12 cellular contexts compared by ENCODE assay signal in the genomic region with DNA sequence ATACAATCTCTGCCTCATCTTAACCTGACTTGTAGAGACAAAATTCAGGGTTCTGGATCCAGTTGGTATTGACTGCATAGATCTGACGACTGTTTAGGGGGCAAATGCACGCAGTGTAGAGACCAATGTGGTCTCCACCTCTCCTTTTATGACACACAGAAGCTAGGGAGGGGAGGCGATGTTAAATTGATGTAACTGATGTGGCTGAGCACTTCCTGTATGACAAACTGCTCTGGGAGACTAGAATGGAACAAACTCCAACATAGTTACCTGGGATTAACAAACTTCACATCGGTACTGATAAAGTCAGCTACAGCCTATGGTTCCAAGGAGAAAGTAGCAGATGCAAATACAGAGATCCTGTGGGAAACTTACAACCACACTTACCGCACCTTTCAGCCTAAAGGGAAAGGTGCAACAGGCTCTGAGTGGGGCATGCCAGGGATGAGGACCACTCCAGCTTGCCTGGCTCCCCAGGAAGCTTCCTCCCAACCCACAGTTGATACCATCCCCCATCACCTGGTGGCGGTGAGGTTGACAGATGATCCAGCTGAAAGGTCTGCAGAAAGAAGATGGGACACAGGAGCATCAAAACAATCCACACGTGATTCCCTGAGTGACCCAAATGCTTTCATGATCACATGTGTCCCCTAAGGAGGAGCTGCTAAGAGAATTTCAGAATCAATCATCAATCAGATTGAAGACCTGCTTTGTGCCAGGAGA.
DNase-seq lines count a peak whose midpoint lies in the region; ATAC-seq, FAIRE-seq and TF ChIP-seq lines count a peak whose summit lies in the region.
"Had no signal": no experiment of that assay in that cellular context is flagged by ENCODE, and none has a peak within 500 bp of the region (broad histone marks: within the 10 kb centered on the region; RNA-seq: fewer than 3 reads in every experiment).

No MANE protein-coding gene starts in this region.

- H3K27me3 Mint-ChIP-seq in activated CD4-positive, alpha-beta T cell treated with anti-CD3 and anti-CD28 coated beads for 36 hours, result no peaks in the 10 kb centered on the region
- no peaks in the 10 kb centered on the region for H3K27me3 Mint-ChIP-seq in nephron (ENCODE audit: low read depth)
- H3K27me3 Mint-ChIP-seq: activated B cell treated with CpG ODN at 0.5 μM for 24 hours had no signal

- peaks cover 45% of the 10 kb centered on the region for H3K4me1 Mint-ChIP-seq in activated CD4-positive, alpha-beta T cell treated with anti-CD3 and anti-CD28 coated beads for 36 hours
- peaks cover 54% of the 10 kb centered on the region for H3K4me1 Mint-ChIP-seq in nephron

- peak; percentile 25 for DNase-seq in activated CD4-positive, alpha-beta T cell treated with anti-CD3 and anti-CD28 coated beads for 36 hours
- DNase-seq in activated CD4-positive, alpha-beta T cell treated with anti-CD3 and anti-CD28 coated beads, Interleukin-2, amount 50 U/mL, for 1 hour, result no peak
- DNase-seq in HTR-8/SVneo (ENCODE audit: insufficient read length, low spot score), result no peak
- peak; percentile 25 for DNase-seq in activated gamma-delta T cell treated with anti-CD3 and anti-CD28 coated beads, Interleukin-2, amount 50 U/mL, for 16 hours (ENCODE audit: low read depth)
- no peak for DNase-seq in cerebellar cortex (ENCODE audit: low spot score)
- DNase-seq: activated B cell treated with CpG ODN at 0.5 μM for 24 hours, dermis blood vessel endothelial cell, NCI-H1105, substantia nigra had no signal

- peak; percentile 73 for ATAC-seq in activated CD4-positive, alpha-beta T cell treated with anti-CD3 and anti-CD28 coated beads for 36 hours
- ATAC-seq in GM18502 (IDR thresholded peaks at IDR 0.05; ENCODE audit: poor library complexity, unreplicated experiment), result no peak
- ATAC-seq in HG03571 (IDR thresholded peaks at IDR 0.05; ENCODE audit: unreplicated experiment), result no peak

- no peak overlapping the region for H3K4me3 Mint-ChIP-seq in activated CD4-positive, alpha-beta T cell treated with anti-CD3 and anti-CD28 coated beads for 36 hours
- no peak overlapping the region for H3K4me3 Mint-ChIP-seq in nephron
- H3K4me3 Mint-ChIP-seq: activated B cell treated with CpG ODN at 0.5 μM for 24 hours had no signal

- FAIRE-seq in HTR-8/SVneo (lab: Jason Lieb, UNC), result peak; percentile 60

- H3K36me3 Mint-ChIP-seq in activated CD4-positive, alpha-beta T cell treated with anti-CD3 and anti-CD28 coated beads for 36 hours (ENCODE audit: low read depth), result peaks cover 2% of the 10 kb centered on the region
- H3K36me3 Mint-ChIP-seq in nephron (ENCODE audit: low read depth), result peaks cover 6% of the 10 kb centered on the region

- intact Hi-C loops in activated CD4-positive, alpha-beta T cell treated with anti-CD3 and anti-CD28 coated beads for 36 hours (cut with DNase I, micrococcal nuclease), result no loop called here

- peak overlapping the region; percentile 35 for H3K27ac Mint-ChIP-seq in activated CD4-positive, alpha-beta T cell treated with anti-CD3 and anti-CD28 coated beads for 36 hours
- peak overlapping the region; percentile 36 to 76 (median 74) for H3K27ac Mint-ChIP-seq in nephron
- H3K27ac Mint-ChIP-seq: activated B cell treated with CpG ODN at 0.5 μM for 24 hours had no signal

- TF ChIP-seq CTCF in nephron (IDR thresholded peaks at IDR 0.05; ENCODE audit: unreplicated experiment in 3 of 3), result no peak

- POLR2A ChIA-PET in activated CD4-positive, alpha-beta T cell treated with anti-CD3 and anti-CD28 coated beads for 36 hours (lab: Charles Lee), result interaction anchor here (0.5 kb wide), 1 partner anchor 351 kb away, joined by 3 read pairs; no protein-coding TSS in a partner anchor

- CTCF ChIA-PET in activated CD4-positive, alpha-beta T cell treated with anti-CD3 and anti-CD28 coated beads for 36 hours (lab: Charles Lee), result interaction anchor here (0.6 to 2.5 kb wide), 6 partner anchors 17 to 540 kb away, joined by 3 to 8 read pairs (median 4); no protein-coding TSS in a partner anchor

- peaks cover 5% of the 10 kb centered on the region for H3K9me3 Mint-ChIP-seq in activated CD4-positive, alpha-beta T cell treated with anti-CD3 and anti-CD28 coated beads for 36 hours (ENCODE audit: low read depth)
- H3K9me3 Mint-ChIP-seq in nephron, result peaks cover 2% of the 10 kb centered on the region

Comparison
In these comparisons a context has a peak if more than half of its experiments do, and no peak if none do; other contexts are left out.
1. DNase-seq: peak in activated CD4-positive, alpha-beta T cell treated with anti-CD3 and anti-CD28 coated beads for 36 hours (single experiment) and activated gamma-delta T cell treated with anti-CD3 and anti-CD28 coated beads, Interleukin-2, amount 50 U/mL, for 16 hours (single experiment); none in activated CD4-positive, alpha-beta T cell treated with anti-CD3 and anti-CD28 coated beads, Interleukin-2, amount 50 U/mL, for 1 hour (single experiment), HTR-8/SVneo (single experiment) and cerebellar cortex (single experiment).